Comparison of ENCODE assay signal across 9 cellular contexts in genomic region chr21:35282944-35283343, GRCh38.
"Had no signal": no experiment of that assay in that cellular context is flagged by ENCODE, and none has a peak within 500 bp of the region (broad histone marks: within the 10 kb centered on the region; RNA-seq: fewer than 3 reads in every experiment).

No MANE protein-coding gene starts in this region.

- H3K4me3 ChIP-seq: GM23338 had no signal

- H3K27ac Mint-ChIP-seq: GM23338, H9, HFFc6, IgD-negative memory B cell had no signal

- DNase-seq: H9, HCEC 1CT, HFFc6 had no signal

- H3K4me1 Mint-ChIP-seq: GM23338 had no signal

- FAIRE-seq: H1, H54, HepG2 had no signal

- H3K27ac ChIP-seq: HL-60 had no signal

- H3K4me3 Mint-ChIP-seq: GM23338, H9, HFFc6, IgD-negative memory B cell had no signal

- H2AFZ ChIP-seq: GM23338 had no signal

- H3K4me2 ChIP-seq: GM23338 had no signal

- ATAC-seq: GM23338, HepG2 had no signal
